In genomic region chr4:80072607-80073361, GRCh38 we compare ENCODE assay signal across 8 cellular contexts. TPM values are rescaled to one million over a fixed set of nuclear protein-coding genes. Genes with fewer than 3 reads are reported as not detected.
DNase-seq lines count a peak whose midpoint lies in the region; ATAC-seq, FAIRE-seq and TF ChIP-seq lines count a peak whose summit lies in the region.

Gene ANTXR2, minus strand, starts transcription at chr4:80073229. Its CDS starts 669 bp downstream, at chr4:80072560.

- peak in 1 of 2 experiments; percentile 69; a peak in 2 of 3 replicates for TF ChIP-seq POLR2A in H1 (IDR thresholded peaks at IDR 0.05; ENCODE audit: control extremely low read depth in 1 of 2, low read depth in 2 of 2, low read length in 2 of 2)

- H3K4me1 Mint-ChIP-seq in memory B cell: peaks cover 23% of the 10 kb centered on the region

- H2AFZ ChIP-seq in H1 (ENCODE audit: low read length): peak within 1 kb of the TSS; percentile 81

- no peaks in the 10 kb centered on the region for H4K20me1 ChIP-seq in H1 (replicated peaks in 1 of 2; ENCODE audit: control insufficient read depth in 1 of 2, insufficient read depth in 2 of 2, low read length in 2 of 2)

- no peaks in the 10 kb centered on the region for H3K36me3 ChIP-seq in H1 (ENCODE audit: control insufficient read depth in 2 of 4, insufficient read depth in 4 of 4, low read length in 3 of 4)

- POLR2A ChIA-PET in H1 (lab: Charles Lee; ENCODE audit: partially characterized antibody): interaction anchor here (0.6 to 1.7 kb wide), 6 partner anchors 13 to 1696 kb away, joined by 3 read pairs; no protein-coding TSS in a partner anchor

- no peaks in the 10 kb centered on the region for H3K79me2 ChIP-seq in H1 (ENCODE audit: control insufficient read depth in 1 of 2, insufficient read depth in 2 of 2, low read length in 2 of 2)

- H3K23me2 ChIP-seq in H1 (ENCODE audit: low read depth, low read length): peaks cover 8% of the 10 kb centered on the region; the same call in 1 of the 2 replicates

- peaks cover 0 to 3% (median 1%) of the 10 kb centered on the region in 4 experiments; a peak in 3 of 7 replicates for H3K4me1 ChIP-seq in H1 (replicated peaks in 1 of 4; ENCODE audit: control insufficient read depth in 3 of 4, insufficient read depth in 4 of 4, low read length in 3 of 4)

- CTCF ChIA-PET in H1 (lab: Charles Lee; ENCODE audit: partially characterized antibody): interaction anchor here (0.7 to 1.3 kb wide), 4 partner anchors 17 to 142 kb away, joined by 3 read pairs; no protein-coding TSS in a partner anchor

- H2BK20ac ChIP-seq in H1 (ENCODE audit: low read length): no peak within 1 kb of the TSS

- H2BK15ac ChIP-seq in H1 (ENCODE audit: low read length): no peak within 1 kb of the TSS; the same call in 1 of the 2 replicates

- H3K36me3 Mint-ChIP-seq in memory B cell: peaks cover 12% of the 10 kb centered on the region

- no peak; the same call in none of the 2 replicates for TF ChIP-seq CTCF in AG10803 (conservative IDR thresholded peaks at IDR 0.05; ENCODE audit: low read length)
- no peak for TF ChIP-seq CTCF in H1 (IDR thresholded peaks at IDR 0.05; ENCODE audit: control extremely low read depth in 1 of 3, insufficient read depth in 1 of 3, low read depth in 1 of 3, low read length in 3 of 3)

- peak within 1 kb of the TSS; percentile 53; the same call in 1 of the 2 replicates for H2BK5ac ChIP-seq in H1 (ENCODE audit: low read depth, low read length)

- no peak within 1 kb of the TSS for H3K56ac ChIP-seq in H1 (replicated peaks; ENCODE audit: insufficient read length, low read depth, low read length)

- peak within 1 kb of the TSS; percentile 94 for H3K4me3 Mint-ChIP-seq in memory B cell

- DNase-seq in AG10803 (ENCODE audit: low read depth) (peak; percentile 97), NCI-H748 (lab: John Stamatoyannopoulos, UW; ENCODE audit: unreplicated experiment) (peak; percentile 81), H1 (ENCODE audit: low read depth in 1 of 2, low spot score in 2 of 2) (peak; percentile 39 to 82), memory B cell (ENCODE audit: low spot score in 2 of 2) (peak; percentile 70 to 77)
- DNase-seq in activated CD8-positive, alpha-beta memory T cell treated with anti-CD3 and anti-CD28 coated beads for 24 hours: peak; percentile 81
- DNase-seq in stimulated activated CD8-positive, alpha-beta memory T cell treated with anti-CD3 and anti-CD28 coated beads, Interleukin-12 subunit alpha, Interleukin-12 subunit beta, amount 100 ng/mL, for 4 hours (ENCODE audit: low read depth): peak; percentile 51

- H2BK120ac ChIP-seq in H1 (replicated peaks; ENCODE audit: low read depth, low read length): no peak within 1 kb of the TSS

- ATAC-seq in GM18873 (IDR thresholded peaks at IDR 0.05; ENCODE audit: low FRiP score, unreplicated experiment) (peak; percentile 51), HG03135 (IDR thresholded peaks at IDR 0.05; ENCODE audit: unreplicated experiment) (peak; percentile 67), memory B cell (ENCODE audit: low read depth) (peak; percentile 69)

- peak in 1 of 2 experiments; percentile 29; a peak in 1 of 3 replicates for TF ChIP-seq EP300 in H1 (IDR thresholded peaks at IDR 0.05; ENCODE audit: borderline replicate concordance in 1 of 2, low read depth in 2 of 2, low read length in 2 of 2)

- H3K9me3 ChIP-seq in H1 (ENCODE audit: insufficient read depth in 2 of 2, low read depth in 1 of 2, low read length in 1 of 2): no peaks in the 10 kb centered on the region

- 2% methylated on average over 29 of the region's 61 CpGs; no CpG with 5 or more reads in 1 of the 2 experiments for WGBS in H1 (ENCODE audit: extremely low coverage in 1 of 2, insufficient coverage in 1 of 2, insufficient read length in 1 of 2, insufficient replicate concordance in 2 of 2, low coverage in 1 of 2, low lambda C conversion rate in 2 of 2, missing lambda C conversion rate in 1 of 2), 2 experiments

- no peak within 1 kb of the TSS for H2AK5ac ChIP-seq in H1 (ENCODE audit: low read depth, low read length)

- H3K79me1 ChIP-seq in H1 (ENCODE audit: low read depth, low read length): no peaks in the 10 kb centered on the region

- H3K27ac Mint-ChIP-seq in memory B cell: peak within 1 kb of the TSS; percentile 97

- no peak within 1 kb of the TSS for H4K91ac ChIP-seq in H1 (replicated peaks; ENCODE audit: insufficient read length, low read length)

- no peak within 1 kb of the TSS for H3K14ac ChIP-seq in H1 (ENCODE audit: insufficient read length)

- peak within 1 kb of the TSS; percentile 7; the same call in 1 of the 2 replicates for H4K8ac ChIP-seq in H1 (ENCODE audit: extremely low read depth, insufficient read depth, low read length)

- H3K4me2 ChIP-seq in H1 (ENCODE audit: insufficient read depth in 1 of 2, low read depth in 2 of 2, low read length in 2 of 2): peak within 1 kb of the TSS; percentile 86 to 96

- H3K9me3 Mint-ChIP-seq in memory B cell: no peaks in the 10 kb centered on the region

- no peak for FAIRE-seq in H1 (lab: Jason Lieb, UNC)

- H2BK12ac ChIP-seq in H1 (ENCODE audit: low read depth, low read length): no peak within 1 kb of the TSS; the same call in 1 of the 2 replicates

- H3K27me3 Mint-ChIP-seq in memory B cell: no peaks in the 10 kb centered on the region

- no peak within 1 kb of the TSS for H3K4ac ChIP-seq in H1 (replicated peaks; ENCODE audit: insufficient read length, low read depth, low read length)

- no peak within 1 kb of the TSS for H4K5ac ChIP-seq in H1 (ENCODE audit: insufficient read length, low read depth, low read length)

- TF ChIP-seq RAD21 in H1 (IDR thresholded peaks at IDR 0.05 in 1 of 2, conservative IDR thresholded peaks at IDR 0.05 in 1 of 2; ENCODE audit: low read depth in 2 of 2, low read length in 2 of 2): peak; percentile 1 to 10; a peak in 2 of 4 replicates

- H3K4me3 ChIP-seq in AG10803 (ENCODE audit: low read length) (peak within 1 kb of the TSS; percentile 85), H1 (ENCODE audit: extremely low read depth in 1 of 4, insufficient read depth in 2 of 4, low read depth in 3 of 4, low read length in 4 of 4) (peak within 1 kb of the TSS; percentile 73 to 84 (median 82))

- H3K23ac ChIP-seq in H1 (ENCODE audit: insufficient read length): no peak within 1 kb of the TSS

- peaks cover 0 to 7% (median 0%) of the 10 kb centered on the region in 4 experiments; a peak in 2 of 7 replicates for H3K27me3 ChIP-seq in H1 (replicated peaks in 1 of 4; ENCODE audit: control insufficient read depth in 3 of 4, extremely low read depth in 1 of 4, insufficient read depth in 3 of 4, low read length in 3 of 4)

- H3K27ac ChIP-seq in H1 (ENCODE audit: low read depth, low read length): no peak within 1 kb of the TSS

- H3K9ac ChIP-seq in H1 (replicated peaks in 1 of 4; ENCODE audit: extremely low read depth in 1 of 4, low read depth in 3 of 4, low read length in 3 of 4): peak within 1 kb of the TSS; percentile 23 to 62 (median 39); a peak in 5 of 7 replicates

- peak within 1 kb of the TSS; percentile 75; the same call in 1 of the 2 replicates for H3K18ac ChIP-seq in H1 (ENCODE audit: extremely low read depth, low read length)

TF ChIP-seq in H1, 55 proteins besides CTCF, POLR2A, EP300 and RAD21 (continues in another document):
- TF ChIP-seq ATF2 (IDR thresholded peaks at IDR 0.05; ENCODE audit: low read length) (no peak), MAFK (IDR thresholded peaks at IDR 0.05; ENCODE audit: low read depth, low read length) (no peak), TBP (IDR thresholded peaks at IDR 0.05; ENCODE audit: low read depth, low read length) (peak; percentile 37; the same call in 1 of the 2 replicates), POU5F1 (IDR thresholded peaks at IDR 0.05; ENCODE audit: low read depth, low read length) (no peak), SRF (IDR thresholded peaks at IDR 0.05; ENCODE audit: low read depth, low read length) (no peak), SP4 (IDR thresholded peaks at IDR 0.05; ENCODE audit: low read length) (no peak), TAF7 (optimal IDR thresholded peaks at IDR 0.05; ENCODE audit: borderline replicate concordance, low read depth, low read length) (no peak), SIN3A (conservative IDR thresholded peaks at IDR 0.05 in 1 of 2, IDR thresholded peaks at IDR 0.05 in 1 of 2; ENCODE audit: low read depth in 1 of 2, low read length in 2 of 2) (peak; percentile 18 to 54; a peak in 2 of 4 replicates), MAX (IDR thresholded peaks at IDR 0.05) (peak; percentile 32; the same call in 1 of the 2 replicates), POLR2AphosphoS5 (IDR thresholded peaks at IDR 0.05; ENCODE audit: low read depth, low read length) (no peak), NANOG (IDR thresholded peaks at IDR 0.05; ENCODE audit: insufficient read depth, low read depth, low read length, poor library complexity, severe bottlenecking) (no peak), RXRA (IDR thresholded peaks at IDR 0.05; ENCODE audit: insufficient read depth, low read depth, low read length) (no peak), SIRT6 (IDR thresholded peaks at IDR 0.05; ENCODE audit: low read length) (no peak), NRF1 (IDR thresholded peaks at IDR 0.05; ENCODE audit: low read depth, low read length) (no peak), BCL11A (IDR thresholded peaks at IDR 0.05; ENCODE audit: low read depth in 2 of 2, low read length in 2 of 2) (no peak), SAP30 (IDR thresholded peaks at IDR 0.05; ENCODE audit: insufficient read depth, insufficient replicate concordance, low read length) (no peak)

RNA-seq across cellular contexts. Expression of gene ANTXR2, which starts in this region (rescaled TPM):
- total RNA-seq in H1 (2021; fragmentation: NEBNext Ultra II Directional; extraction: Animal tissue kit (Norgen Biotek cat#: 25700)): 7.5 and 7.9 TPM in 2 replicates
- 0.89 and 1.1 TPM in 2 replicates for polyA plus RNA-seq in H1 (2011; rRNA removed)
- 2.2 TPM for polyA plus RNA-seq in H1 (2011; cell fraction: cytosol; rRNA removed)
- 1.5 TPM for polyA plus RNA-seq in H1 (2011; cell fraction: nucleus; rRNA removed)
- 5.7 to 8.8 TPM (median 6.2 TPM) in 4 replicates for polyA plus RNA-seq in H1 (2012, experiment 1 of 2)
- 0.18 TPM for polyA plus RNA-seq in H1 (2012, experiment 2 of 2)
- 8.0 TPM for polyA plus RNA-seq in H1 (2013, experiment 1 of 2)
- 7.9 TPM for polyA plus RNA-seq in H1 (2013, experiment 2 of 2)
- 2.8 and 4.6 TPM in 2 replicates for polyA minus RNA-seq in H1 (2011; rRNA and poly(A)+ RNA removed)
- 5.1 TPM for polyA minus RNA-seq in H1 (2011; cell fraction: cytosol; rRNA and poly(A)+ RNA removed)
- 7.5 TPM for polyA minus RNA-seq in H1 (2011; cell fraction: nucleus; rRNA and poly(A)+ RNA removed)
